Comparison of ENCODE assay signal across 21 cellular contexts in genomic region chr16:87845213-87845612, GRCh38. TPM values are rescaled to one million over a fixed set of nuclear protein-coding genes. Genes with fewer than 3 reads are reported as not detected.
DNase-seq lines count a peak whose midpoint lies in the region; ATAC-seq and TF ChIP-seq lines count a peak whose summit lies in the region.
"Had no signal": no experiment of that assay in that cellular context is flagged by ENCODE, and none has a peak within 500 bp of the region (broad histone marks: within the 10 kb centered on the region; RNA-seq: fewer than 3 reads in every experiment).

No MANE protein-coding gene starts in this region.

- H4K8ac ChIP-seq in IMR-90 (ENCODE audit: low read depth in 2 of 2, low read length in 2 of 2) = no peak overlapping the region

- H3K4me1 ChIP-seq in IMR-90 (ENCODE audit: control insufficient read depth, insufficient read depth, low read length) (no peaks in the 10 kb centered on the region; the same call in 1 of the 2 replicates), esophagus (ENCODE audit: control insufficient read depth in 2 of 2, insufficient read depth in 2 of 2, low read length in 1 of 2) (peaks cover 12 to 63% of the 10 kb centered on the region in 2 donors), osteoblast (ENCODE audit: insufficient read depth, low read length) (peaks cover 12% of the 10 kb centered on the region)
- H3K4me1 ChIP-seq: parathyroid adenoma had no signal

- H2BK15ac ChIP-seq in IMR-90 (ENCODE audit: low read depth, low read length) = no peak overlapping the region

- dilution Hi-C loops in IMR-90 (cut with HindIII; ENCODE audit: low sequenced_read_pairs, unreplicated experiment) = no loop called here

- POLR2A ChIA-PET in CD4-positive, alpha-beta T cell (lab: Charles Lee) = no interaction called here
- POLR2A ChIA-PET in IMR-90 (lab: Charles Lee; ENCODE audit: unreplicated experiment) = no interaction called here
- POLR2A ChIA-PET in GM10248 (lab: Yijun Ruan, JAX) = no interaction called here

- H3K27me3 ChIP-seq in CD4-positive, alpha-beta T cell (ENCODE audit: control insufficient read depth, insufficient read depth, low read length) = no peaks in the 10 kb centered on the region
- no peaks in the 10 kb centered on the region for H3K27me3 ChIP-seq in IMR-90 (ENCODE audit: control insufficient read depth, insufficient read depth, low read length)
- H3K27me3 ChIP-seq in esophagus (ENCODE audit: control insufficient read depth in 1 of 2, insufficient read depth in 2 of 2, low read length in 2 of 2) = no peaks in the 10 kb centered on the region
- H3K27me3 ChIP-seq in osteoblast (ENCODE audit: insufficient read depth, low read length) = no peaks in the 10 kb centered on the region
- H3K27me3 ChIP-seq: upper lobe of left lung had no signal

- peak overlapping the region; percentile 31 for H2AK9ac ChIP-seq in IMR-90 (replicated peaks; ENCODE audit: low read depth, low read length, poor library complexity)

- peaks cover 6% of the 10 kb centered on the region for H3K4me1 Mint-ChIP-seq in CD4-positive, alpha-beta T cell (ENCODE audit: low read depth)
- H3K4me1 Mint-ChIP-seq in T-helper 17 cell = peaks cover 6% of the 10 kb centered on the region

- TF ChIP-seq POLR2A in IMR-90 (IDR thresholded peaks at IDR 0.05; ENCODE audit: low read depth, low read length) = no peak

- H4K5ac ChIP-seq in IMR-90 (ENCODE audit: low read depth, low read length) = no peak overlapping the region

- H3K27ac ChIP-seq in CD4-positive, alpha-beta T cell (ENCODE audit: low read depth, low read length) = no peak overlapping the region
- H3K27ac ChIP-seq in IMR-90 (ENCODE audit: insufficient read depth, low read length) (no peak overlapping the region), esophagus (ENCODE audit: low read depth in 2 of 2, low read length in 1 of 2) (peak overlapping the region; percentile 58 to 77), osteoblast (ENCODE audit: low read depth, low read length) (peak overlapping the region; percentile 83)
- H3K27ac ChIP-seq: parathyroid adenoma, upper lobe of left lung had no signal

- peaks cover 25 to 98% of the 10 kb centered on the region in 2 experiments for H3K79me1 ChIP-seq in IMR-90 (ENCODE audit: low read depth in 1 of 2, low read length in 2 of 2)

- in situ Hi-C loops in IMR-90 (cut with MboI; ENCODE audit: low sequenced_read_pairs) = no loop called here

- peaks cover 6% of the 10 kb centered on the region for H3K36me3 Mint-ChIP-seq in CD4-positive, alpha-beta T cell (ENCODE audit: low read depth)
- H3K36me3 Mint-ChIP-seq in T-helper 17 cell (ENCODE audit: low read depth) = no peaks in the 10 kb centered on the region
- H3K36me3 Mint-ChIP-seq: IgD-negative memory B cell had no signal

- no peak overlapping the region for H2BK20ac ChIP-seq in IMR-90 (ENCODE audit: low read depth, low read length)

- H3K4ac ChIP-seq in IMR-90 (ENCODE audit: low read depth, low read length) = no peak overlapping the region

- H3K36me3 ChIP-seq in IMR-90 (ENCODE audit: control insufficient read depth, insufficient read depth, low read length) (peaks cover 73% of the 10 kb centered on the region), esophagus (ENCODE audit: control insufficient read depth in 2 of 2, insufficient read depth in 2 of 2, low read length in 1 of 2) (peaks cover 0 to 16% of the 10 kb centered on the region in 2 donors), osteoblast (ENCODE audit: insufficient read depth, low read length) (peaks cover 69% of the 10 kb centered on the region)

- no peak overlapping the region for H2AK5ac ChIP-seq in IMR-90 (ENCODE audit: low read depth, low read length)

- no peak overlapping the region for H3K27ac Mint-ChIP-seq in CD4-positive, alpha-beta T cell
- H3K27ac Mint-ChIP-seq in T-helper 17 cell = no peak overlapping the region
- H3K27ac Mint-ChIP-seq: B cell; stimulated activated naive CD8-positive, alpha-beta T cell treated with anti-CD3 and anti-CD28 coated beads, Interleukin-15, Interleukin-2, amounts not matched to agents 100 ng/mL and 50 ng/mL, for 24 hours had no signal

- H3K9me3 ChIP-seq in CD4-positive, alpha-beta T cell (ENCODE audit: control insufficient read depth, low read length) = no peaks in the 10 kb centered on the region
- H3K9me3 ChIP-seq in IMR-90 (ENCODE audit: control insufficient read depth, insufficient read depth, low read length) = no peaks in the 10 kb centered on the region
- H3K9me3 ChIP-seq in esophagus (ENCODE audit: control insufficient read depth in 2 of 2, insufficient read depth in 1 of 2, low read depth in 1 of 2, low read length in 1 of 2) = no peaks in the 10 kb centered on the region
- no peaks in the 10 kb centered on the region for H3K9me3 ChIP-seq in osteoblast (ENCODE audit: low read depth, low read length)
- no peaks in the 10 kb centered on the region for H3K9me3 ChIP-seq in T-helper 17 cell (ENCODE audit: control insufficient read depth, low read length, poor library complexity, severe bottlenecking)
- H3K9me3 ChIP-seq: upper lobe of left lung had no signal

- no peak overlapping the region for H2BK5ac ChIP-seq in IMR-90 (ENCODE audit: low read depth, low read length, poor library complexity, severe bottlenecking)

- no peak overlapping the region for H3K4me2 ChIP-seq in IMR-90 (ENCODE audit: low read depth, low read length)
- H3K4me2 ChIP-seq in osteoblast (ENCODE audit: insufficient read depth, low read length) = peak overlapping the region; percentile 46

- H3K4me3 ChIP-seq in IMR-90 (ENCODE audit: insufficient read depth, low read depth, low read length) (no peak overlapping the region), esophagus (ENCODE audit: low read depth in 1 of 2, low read length in 2 of 2) (no peak overlapping the region), osteoblast (ENCODE audit: insufficient read depth, low read length) (no peak overlapping the region)
- H3K4me3 ChIP-seq: upper lobe of left lung had no signal

- no peak for DNase-seq in CD4-positive, alpha-beta T cell
- no peak for DNase-seq in IMR-90
- DNase-seq in osteoblast (ENCODE audit: insufficient read length, low spot score, missing footprints) = peak; percentile 86
- no peak for DNase-seq in T-helper 17 cell
- no peak for DNase-seq in GM10248 (ENCODE audit: extremely low spot score)
- no peak for DNase-seq in NCI-H1105 (lab: John Stamatoyannopoulos, UW)
- DNase-seq: aorta; DMS 273 treated with DMSO at 0.1 percent for 48 hours; effector memory CD4-positive, alpha-beta T cell; GF-D8; H9; head of caudate nucleus; left ventricle myocardium superior; NCI-H2029 treated with DMSO at 0.1 percent for 48 hours; stimulated activated CD4-positive, alpha-beta T cell treated with anti-CD3 and anti-CD28 coated beads, Interleukin-2, amount 100 ng/mL, for 24 hours had no signal

- H2BK120ac ChIP-seq in IMR-90 (ENCODE audit: low read depth, low read length) = no peak overlapping the region

- ATAC-seq in CD4-positive, alpha-beta T cell (ENCODE audit: poor library complexity) = peak; percentile 18
- ATAC-seq in IMR-90 (ENCODE audit: low read depth) = peak; percentile 48
- no peak for ATAC-seq in T-helper 17 cell

- no peak overlapping the region for H3K18ac ChIP-seq in IMR-90 (ENCODE audit: low read depth, low read length)

- H2AFZ ChIP-seq in IMR-90 (replicated peaks; ENCODE audit: low read length, poor library complexity) (no peak overlapping the region), osteoblast (ENCODE audit: low read length) (no peak overlapping the region)
- H2AFZ ChIP-seq: parathyroid adenoma had no signal

- no peaks in the 10 kb centered on the region for H3K27me3 Mint-ChIP-seq in CD4-positive, alpha-beta T cell
- H3K27me3 Mint-ChIP-seq in T-helper 17 cell = no peaks in the 10 kb centered on the region
- H3K27me3 Mint-ChIP-seq: B cell; IgD-negative memory B cell; stimulated activated naive CD8-positive, alpha-beta T cell treated with anti-CD3 and anti-CD28 coated beads, Interleukin-15, Interleukin-2, amounts not matched to agents 100 ng/mL and 50 ng/mL, for 24 hours had no signal

- H3K9ac ChIP-seq in IMR-90 (ENCODE audit: low read depth, low read length) = no peak overlapping the region
- H3K9ac ChIP-seq: parathyroid adenoma had no signal

- TF ChIP-seq CTCF in CD4-positive, alpha-beta T cell (IDR thresholded peaks at IDR 0.05) = no peak
- no peak for TF ChIP-seq CTCF in IMR-90 (conservative IDR thresholded peaks at IDR 0.05; ENCODE audit: low read depth, low read length)
- TF ChIP-seq CTCF in osteoblast (IDR thresholded peaks at IDR 0.05; ENCODE audit: extremely low read depth, low read depth, low read length) = no peak
- no peak for TF ChIP-seq CTCF in GM10248 (IDR thresholded peaks at IDR 0.05; ENCODE audit: control extremely low read depth, extremely low read depth, low read depth, missing control alignments)

- peaks cover 94% of the 10 kb centered on the region for H3K79me2 ChIP-seq in osteoblast (ENCODE audit: insufficient read depth, low read length)
- H3K79me2 ChIP-seq: parathyroid adenoma had no signal

- no peak overlapping the region for H3K14ac ChIP-seq in IMR-90 (replicated peaks; ENCODE audit: low read depth, low read length)

- intact Hi-C loops in CD4-positive, alpha-beta T cell (cut with DNase I, micrococcal nuclease) = loop anchor here in 1 of 2 experiments (2.0 kb wide), 1 partner anchor 24 kb away; no protein-coding TSS in a partner anchor
- intact Hi-C loops in IMR-90 (cut with micrococcal nuclease) = no loop called here

- no peak overlapping the region for H3K56ac ChIP-seq in IMR-90 (ENCODE audit: extremely low read depth, insufficient read depth, low read length)

- BruUV-seq in IMR-90 (replicated peaks; lab: Mats Ljungman, UMichigan) = no TSS peak

- no peak overlapping the region for H4K91ac ChIP-seq in IMR-90 (ENCODE audit: insufficient read depth, low read depth, low read length)

- CTCF ChIA-PET in CD4-positive, alpha-beta T cell (lab: Charles Lee) = interaction anchor here (2.1 kb wide), 1 partner anchor 66 kb away, joined by 7 read pairs; no protein-coding TSS in a partner anchor
- CTCF ChIA-PET in IMR-90 (lab: Yijun Ruan, JAX) = no interaction called here
- CTCF ChIA-PET in GM10248 (lab: Yijun Ruan, JAX) = interaction anchor here (0.8 to 14.3 kb wide), 3 partner anchors 8 to 65 kb away, joined by 3 to 239 read pairs (median 36); partner anchors contain the start of gene SLC7A5

- H3K4me3 Mint-ChIP-seq in CD4-positive, alpha-beta T cell = no peak overlapping the region
- H3K4me3 Mint-ChIP-seq in T-helper 17 cell = no peak overlapping the region
- H3K4me3 Mint-ChIP-seq: B cell; H9; IgD-negative memory B cell; stimulated activated naive CD8-positive, alpha-beta T cell treated with anti-CD3 and anti-CD28 coated beads, Interleukin-15, Interleukin-2, amounts not matched to agents 100 ng/mL and 50 ng/mL, for 24 hours had no signal

- H3K9me1 ChIP-seq in IMR-90 (ENCODE audit: insufficient read depth, low read length) = peaks cover 6% of the 10 kb centered on the region; the same call in 1 of the 2 replicates

- H3K23ac ChIP-seq in IMR-90 (ENCODE audit: low read depth, low read length) = no peak overlapping the region

- TF ChIP-seq RAD21 in IMR-90 (IDR thresholded peaks at IDR 0.05; ENCODE audit: low read length) = no peak

- peaks cover 97% of the 10 kb centered on the region for H4K20me1 ChIP-seq in IMR-90 (ENCODE audit: insufficient read depth, low read length)
- peaks cover 58% of the 10 kb centered on the region for H4K20me1 ChIP-seq in osteoblast (ENCODE audit: insufficient read depth, low read length)

- 40% methylated on average over 1 of the region's 13 CpGs; no CpG with 5 or more reads in 1 of the 2 experiments for WGBS in IMR-90 (ENCODE audit: extremely low coverage in 2 of 2, insufficient read length in 1 of 2), 2 experiments
- WGBS in esophagus, 2 donors = 65 to 66% methylated on average over 13 of the region's 13 CpGs

- no peaks in the 10 kb centered on the region for H3K9me3 Mint-ChIP-seq in CD4-positive, alpha-beta T cell
- H3K9me3 Mint-ChIP-seq: H9; IgD-negative memory B cell; stimulated activated naive CD8-positive, alpha-beta T cell treated with anti-CD3 and anti-CD28 coated beads, Interleukin-15, Interleukin-2, amounts not matched to agents 100 ng/mL and 50 ng/mL, for 24 hours had no signal

RNA-seq across cellular contexts. Expression of gene SLC7A5, which starts 24.1 kb away (rescaled TPM):
- 10 to 100 TPM; 80.3 to 85.3 TPM for total RNA-seq in CD4-positive, alpha-beta T cell
- total RNA-seq in IMR-90 (2012; rRNA removed) = 11.3 and 13.6 TPM in 2 replicates
- polyA plus RNA-seq in IMR-90 (2012; rRNA removed) = 87.9 and 101 TPM in 2 replicates
- polyA plus RNA-seq in IMR-90 (2012; cell fraction: cytosol; rRNA removed) = 70.4 and 146 TPM in 2 replicates
- 88.7 and 147 TPM in 2 replicates for polyA plus RNA-seq in IMR-90 (2012; cell fraction: nucleus; rRNA removed; ENCODE audit: low replicate concordance)
- polyA plus RNA-seq in esophagus = 100 to 1,000 TPM; 117 to 138 TPM
- total RNA-seq in osteoblast = 60.4 and 90.8 TPM in 2 replicates
- total RNA-seq in T-helper 17 cell = 10 to 100 TPM; 50.4 to 53.9 TPM

Comparison
In these comparisons a context has a peak if more than half of its experiments do, and no peak if none do; other contexts are left out.
1. H3K27ac ChIP-seq: peak in esophagus (2 of 2) and osteoblast (single experiment); none in CD4-positive, alpha-beta T cell (single experiment) and IMR-90 (single experiment).